In genomic region chr13:44465318-44465717, GRCh38 we compare ENCODE assay signal across 27 cellular contexts.
DNase-seq lines count a peak whose midpoint lies in the region; ATAC-seq, FAIRE-seq and TF ChIP-seq lines count a peak whose summit lies in the region.
"Had no signal": no experiment of that assay in that cellular context is flagged by ENCODE, and none has a peak within 500 bp of the region (broad histone marks: within the 10 kb centered on the region; RNA-seq: fewer than 3 reads in every experiment).

No MANE protein-coding gene starts in this region.

- H2AK5ac ChIP-seq in IMR-90 (ENCODE audit: low read depth, low read length): no peak overlapping the region

- H2BK120ac ChIP-seq in IMR-90 (ENCODE audit: low read depth, low read length): no peak overlapping the region

- H3K27me3 Mint-ChIP-seq in astrocyte (ENCODE audit: low read depth, unreplicated experiment): no peaks in the 10 kb centered on the region
- H3K27me3 Mint-ChIP-seq: activated naive CD4-positive, alpha-beta T cell treated with anti-CD3 and anti-CD28 coated beads, Interleukin-2, amount 50 U/mL, for 24 hours had no signal

- peaks cover 10 to 34% of the 10 kb centered on the region in 2 experiments; a peak in 3 of 4 replicates for H3K79me1 ChIP-seq in IMR-90 (ENCODE audit: low read depth in 1 of 2, low read length in 2 of 2)

- no peak overlapping the region for H2BK15ac ChIP-seq in IMR-90 (ENCODE audit: low read depth, low read length)

- no CpG with 5 or more reads among the region's 4 CpGs for WGBS in IMR-90 (ENCODE audit: extremely low coverage in 2 of 2, insufficient read length in 1 of 2), 2 experiments

- H4K20me1 ChIP-seq in IMR-90 (ENCODE audit: insufficient read depth, low read length): peaks cover 15% of the 10 kb centered on the region; the same call in 1 of the 2 replicates
- peaks cover 63% of the 10 kb centered on the region for H4K20me1 ChIP-seq in astrocyte (ENCODE audit: insufficient read depth, low read length)

- H3K27ac ChIP-seq in IMR-90 (ENCODE audit: insufficient read depth, low read length) (no peak overlapping the region), astrocyte (ENCODE audit: low read depth, low read length) (no peak overlapping the region), uterus (no peak overlapping the region), RWPE1 (no peak overlapping the region)
- H3K27ac ChIP-seq: dorsolateral prefrontal cortex, heart right ventricle, left ventricle myocardium inferior had no signal

- no peak overlapping the region for H3K23ac ChIP-seq in IMR-90 (ENCODE audit: low read depth, low read length)

- H3K4ac ChIP-seq in IMR-90 (ENCODE audit: low read depth, low read length): no peak overlapping the region

- H3K27me3 ChIP-seq in IMR-90 (ENCODE audit: control insufficient read depth, insufficient read depth, low read length) (no peaks in the 10 kb centered on the region), astrocyte (ENCODE audit: insufficient read depth, low read length) (no peaks in the 10 kb centered on the region), uterus (no peaks in the 10 kb centered on the region)
- H3K27me3 ChIP-seq: dorsolateral prefrontal cortex, heart right ventricle had no signal

- TF ChIP-seq CTCF in IMR-90 (conservative IDR thresholded peaks at IDR 0.05; ENCODE audit: low read depth, low read length): no peak
- TF ChIP-seq CTCF in astrocyte (IDR thresholded peaks at IDR 0.05; ENCODE audit: insufficient read depth, low read depth, low read length): no peak
- no peak for TF ChIP-seq CTCF in uterus (IDR thresholded peaks at IDR 0.05)
- TF ChIP-seq CTCF in RWPE1 (conservative IDR thresholded peaks at IDR 0.05; ENCODE audit: low read depth): no peak

- intact Hi-C loops in IMR-90 (cut with micrococcal nuclease): no loop called here
- intact Hi-C loops in uterus (cut with DNase I; ENCODE audit: low total_unique reads): no loop called here

- no peaks in the 10 kb centered on the region; the same call in 1 of the 2 replicates for H3K4me1 ChIP-seq in IMR-90 (ENCODE audit: control insufficient read depth, insufficient read depth, low read length)
- H3K4me1 ChIP-seq in astrocyte (ENCODE audit: insufficient read depth, low read length): no peaks in the 10 kb centered on the region
- H3K4me1 ChIP-seq in uterus: no peaks in the 10 kb centered on the region

- H3K36me3 ChIP-seq in IMR-90 (ENCODE audit: control insufficient read depth, insufficient read depth, low read length) (no peaks in the 10 kb centered on the region), astrocyte (ENCODE audit: insufficient read depth, low read length) (no peaks in the 10 kb centered on the region), uterus (no peaks in the 10 kb centered on the region)
- H3K36me3 ChIP-seq: heart right ventricle, left ventricle myocardium inferior had no signal

- H3K4me2 ChIP-seq in IMR-90 (ENCODE audit: low read depth, low read length) (no peak overlapping the region), astrocyte (ENCODE audit: low read length) (no peak overlapping the region)
- H3K4me2 ChIP-seq: smooth muscle cell had no signal

- no peak overlapping the region for H3K4me3 ChIP-seq in IMR-90 (ENCODE audit: insufficient read depth, low read depth, low read length)
- H3K4me3 ChIP-seq in astrocyte (ENCODE audit: insufficient read depth, low read depth, low read length): no peak overlapping the region
- no peak overlapping the region for H3K4me3 ChIP-seq in uterus
- H3K4me3 ChIP-seq: dorsolateral prefrontal cortex, heart right ventricle, left ventricle myocardium inferior, smooth muscle cell had no signal

- CTCF ChIA-PET in IMR-90 (lab: Yijun Ruan, JAX): interaction anchor here (0.6 to 0.7 kb wide), 3 partner anchors 19 to 570 kb away, joined by 3 to 4 read pairs (median 3); no protein-coding TSS in a partner anchor
- CTCF ChIA-PET in RWPE1 (lab: Yijun Ruan, JAX): no interaction called here

- H2AFZ ChIP-seq in IMR-90 (replicated peaks; ENCODE audit: low read length, poor library complexity) (no peak overlapping the region), astrocyte (ENCODE audit: low read depth, low read length) (no peak overlapping the region)

- dilution Hi-C loops in IMR-90 (cut with HindIII; ENCODE audit: low sequenced_read_pairs, unreplicated experiment): loop anchor here (25.0 kb wide), 1 partner anchor 553 kb away; no protein-coding TSS in a partner anchor

- in situ Hi-C loops in IMR-90 (cut with MboI; ENCODE audit: low sequenced_read_pairs): no loop called here

- no peak overlapping the region for H3K56ac ChIP-seq in IMR-90 (ENCODE audit: extremely low read depth, insufficient read depth, low read length)

- H3K79me2 ChIP-seq in astrocyte (ENCODE audit: insufficient read depth, low read length): peaks cover 52% of the 10 kb centered on the region

- ATAC-seq in IMR-90 (ENCODE audit: low read depth): no peak
- ATAC-seq: activated T-cell treated with anti-CD3 and anti-CD28 coated beads, Interleukin-2, amount 50 U/mL, for 72 hours; naive thymus-derived CD4-positive, alpha-beta T cell had no signal

- H4K8ac ChIP-seq in IMR-90 (ENCODE audit: low read depth in 2 of 2, low read length in 2 of 2): no peak overlapping the region

- no peak overlapping the region for H3K14ac ChIP-seq in IMR-90 (replicated peaks; ENCODE audit: low read depth, low read length)

- H3K9me3 ChIP-seq in IMR-90 (ENCODE audit: control insufficient read depth, insufficient read depth, low read length): no peaks in the 10 kb centered on the region
- no peaks in the 10 kb centered on the region for H3K9me3 ChIP-seq in astrocyte (ENCODE audit: insufficient read depth, low read depth, low read length)
- no peaks in the 10 kb centered on the region for H3K9me3 ChIP-seq in uterus
- H3K9me3 ChIP-seq: heart right ventricle, left ventricle myocardium inferior had no signal

- peaks cover 6% of the 10 kb centered on the region for H3K36me3 Mint-ChIP-seq in astrocyte (ENCODE audit: low read depth, unreplicated experiment)
- H3K36me3 Mint-ChIP-seq: activated naive CD4-positive, alpha-beta T cell treated with anti-CD3 and anti-CD28 coated beads, Interleukin-2, amount 50 U/mL, for 24 hours; CD14-positive monocyte; mesothelial cell of epicardium had no signal

- BruUV-seq in IMR-90 (replicated peaks; lab: Mats Ljungman, UMichigan): no TSS peak

- peak; percentile 5 for DNase-seq in Daoy (ENCODE audit: low read depth)
- DNase-seq in IMR-90: peak; percentile 55
- DNase-seq in astrocyte (ENCODE audit: low read depth): peak; percentile 23
- DNase-seq in kidney glomerular epithelial cell (lab: John Stamatoyannopoulos, UW): peak; percentile 17
- DNase-seq in uterus: no peak
- no peak for DNase-seq in NCI-H748 treated with DMSO at 0.1 percent for 48 hours (lab: John Stamatoyannopoulos, UW)
- no peak for DNase-seq in RWPE1 (ENCODE audit: low spot score)
- DNase-seq: activated CD4-positive, alpha-beta T cell treated with anti-CD3 and anti-CD28 coated beads, Interleukin-2, amount 10 ng/mL, durations not matched to agents 24 days and 14 days; activated T-cell treated with anti-CD3 and anti-CD28 coated beads, Interleukin-2, amount 50 U/mL, for 72 hours; cerebellar nuclear complex; dorsolateral prefrontal cortex; EL; heart right ventricle; KG1; left ventricle myocardium inferior; naive thymus-derived CD4-positive, alpha-beta T cell; NCI-H146; occipital lobe; RPMI8226; substantia nigra had no signal

- no peak overlapping the region for H2BK20ac ChIP-seq in IMR-90 (ENCODE audit: low read depth, low read length)

- TF ChIP-seq RAD21 in IMR-90 (IDR thresholded peaks at IDR 0.05; ENCODE audit: low read length): no peak

- H3K4me1 Mint-ChIP-seq in astrocyte (ENCODE audit: low read depth, unreplicated experiment): peaks cover 6% of the 10 kb centered on the region
- H3K4me1 Mint-ChIP-seq: activated CD4-positive, alpha-beta T cell treated with anti-CD3 and anti-CD28 coated beads, Interleukin-2, amount 10 ng/mL, durations not matched to agents 24 days and 14 days; activated naive CD4-positive, alpha-beta T cell treated with anti-CD3 and anti-CD28 coated beads, Interleukin-2, amount 50 U/mL, for 24 hours; CD14-positive monocyte had no signal

- no peak overlapping the region for H3K27ac Mint-ChIP-seq in astrocyte (ENCODE audit: unreplicated experiment)
- H3K27ac Mint-ChIP-seq: activated CD4-positive, alpha-beta T cell treated with anti-CD3 and anti-CD28 coated beads, Interleukin-2, amount 10 ng/mL, durations not matched to agents 24 days and 14 days; activated naive CD4-positive, alpha-beta T cell treated with anti-CD3 and anti-CD28 coated beads, Interleukin-2, amount 50 U/mL, for 24 hours; activated T-cell treated with anti-CD3 and anti-CD28 coated beads, Interleukin-2, amount 50 U/mL, for 72 hours; mesothelial cell of epicardium; naive thymus-derived CD4-positive, alpha-beta T cell had no signal

- H3K18ac ChIP-seq in IMR-90 (ENCODE audit: low read depth, low read length): no peak overlapping the region

- no peak overlapping the region for H3K4me3 Mint-ChIP-seq in astrocyte (ENCODE audit: unreplicated experiment)
- H3K4me3 Mint-ChIP-seq: activated CD4-positive, alpha-beta T cell treated with anti-CD3 and anti-CD28 coated beads, Interleukin-2, amount 10 ng/mL, durations not matched to agents 24 days and 14 days; activated naive CD4-positive, alpha-beta T cell treated with anti-CD3 and anti-CD28 coated beads, Interleukin-2, amount 50 U/mL, for 24 hours; activated T-cell treated with anti-CD3 and anti-CD28 coated beads, Interleukin-2, amount 50 U/mL, for 72 hours; CD14-positive monocyte; mesothelial cell of epicardium; naive thymus-derived CD4-positive, alpha-beta T cell had no signal

- H4K5ac ChIP-seq in IMR-90 (ENCODE audit: low read depth, low read length): no peak overlapping the region

- H3K9me1 ChIP-seq in IMR-90 (ENCODE audit: insufficient read depth, low read length): peaks cover 2% of the 10 kb centered on the region; the same call in 1 of the 2 replicates

- H3K9ac ChIP-seq in IMR-90 (ENCODE audit: low read depth, low read length) (no peak overlapping the region), astrocyte (ENCODE audit: low read length) (no peak overlapping the region)

- no peak for TF ChIP-seq POLR2A in IMR-90 (IDR thresholded peaks at IDR 0.05; ENCODE audit: low read depth, low read length)
- no peak for TF ChIP-seq POLR2A in uterus (IDR thresholded peaks at IDR 0.05)

- H2BK5ac ChIP-seq in IMR-90 (ENCODE audit: low read depth, low read length, poor library complexity, severe bottlenecking): no peak overlapping the region

- H3K9me3 Mint-ChIP-seq in astrocyte (ENCODE audit: unreplicated experiment): no peaks in the 10 kb centered on the region
- H3K9me3 Mint-ChIP-seq: activated CD4-positive, alpha-beta T cell treated with anti-CD3 and anti-CD28 coated beads, Interleukin-2, amount 10 ng/mL, durations not matched to agents 24 days and 14 days; activated naive CD4-positive, alpha-beta T cell treated with anti-CD3 and anti-CD28 coated beads, Interleukin-2, amount 50 U/mL, for 24 hours; activated T-cell treated with anti-CD3 and anti-CD28 coated beads, Interleukin-2, amount 50 U/mL, for 72 hours; mesothelial cell of epicardium; naive thymus-derived CD4-positive, alpha-beta T cell had no signal

- no peak overlapping the region for H2AK9ac ChIP-seq in IMR-90 (replicated peaks; ENCODE audit: low read depth, low read length, poor library complexity)

- H4K91ac ChIP-seq in IMR-90 (ENCODE audit: insufficient read depth, low read depth, low read length): no peak overlapping the region

- POLR2A ChIA-PET in IMR-90 (lab: Charles Lee; ENCODE audit: unreplicated experiment) (interaction anchor here (0.6 kb wide), 1 partner anchor 19 kb away, joined by 3 read pairs; no protein-coding TSS in a partner anchor), RWPE1 (lab: Yijun Ruan, JAX; ENCODE audit: low non-redundant PET) (no interaction called here)

- no peak for FAIRE-seq in astrocyte (lab: Jason Lieb, UNC)
- FAIRE-seq: D721Med, endothelial cell of umbilical vein, HTR-8/SVneo had no signal

Comparison
In these comparisons a context has a peak if more than half of its experiments do, and no peak if none do; other contexts are left out.
1. DNase-seq: peak in Daoy (single experiment), IMR-90 (single experiment), astrocyte (single experiment) and kidney glomerular epithelial cell (single experiment); none in uterus (0 of 2), NCI-H748 treated with DMSO at 0.1 percent for 48 hours (single experiment) and RWPE1 (single experiment).